11 cellular contexts compared by ENCODE assay signal in genomic region chr12:6630696-6631095, GRCh38. TPM values are rescaled to one million over a fixed set of nuclear protein-coding genes. Genes with fewer than 3 reads are reported as not detected.
DNase-seq lines count a peak whose midpoint lies in the region; ATAC-seq and TF ChIP-seq lines count a peak whose summit lies in the region.
"Had no signal": no experiment of that assay in that cellular context is flagged by ENCODE, and none has a peak within 500 bp of the region (broad histone marks: within the 10 kb centered on the region; RNA-seq: fewer than 3 reads in every experiment).

No MANE protein-coding gene starts in this region.

- H3K4me3 Mint-ChIP-seq in activated T-cell treated with anti-CD3 and anti-CD28 coated beads, Interleukin-2, amount 50 U/mL, for 4 hours: peak overlapping the region; percentile 76
- peak overlapping the region; percentile 86 for H3K4me3 Mint-ChIP-seq in stimulated activated effector memory CD8-positive, alpha-beta T cell treated with anti-CD3 and anti-CD28 coated beads, Interleukin-12 subunit alpha, Interleukin-12 subunit beta, amount 100 ng/mL, for 72 hours

- H3K27me3 ChIP-seq in OCI-LY3 (ENCODE audit: low read depth, low read length) (no peaks in the 10 kb centered on the region), colonic mucosa (no peaks in the 10 kb centered on the region), brain microvascular endothelial cell (replicated peaks) (no peaks in the 10 kb centered on the region)
- H3K27me3 ChIP-seq: suprapubic skin had no signal

- TF ChIP-seq CTCF in OCI-LY3 (IDR thresholded peaks at IDR 0.05; ENCODE audit: low read depth, low read length) (no peak), colonic mucosa (IDR thresholded peaks at IDR 0.05) (no peak), brain microvascular endothelial cell (IDR thresholded peaks at IDR 0.05; ENCODE audit: low read depth, low read length, missing control alignments) (no peak)

- intact Hi-C loops in colonic mucosa (cut with DNase I): no loop called here

- H3K9ac ChIP-seq in OCI-LY3 (ENCODE audit: low read length): peak overlapping the region; percentile 62; the same call in 1 of the 2 replicates
- peak overlapping the region in 1 of 2 donors; percentile 82 for H3K9ac ChIP-seq in colonic mucosa (ENCODE audit: low read depth in 2 of 2, low read length in 2 of 2)

- peak overlapping the region; percentile 80 for H3K4me2 ChIP-seq in OCI-LY3 (ENCODE audit: low read length)

- DNase-seq in activated T-cell treated with anti-CD3 and anti-CD28 coated beads, Interleukin-2, amount 50 U/mL, for 4 hours: no peak
- DNase-seq in activated T-cell treated with anti-CD3 and anti-CD28 coated beads, Interleukin-2, amount 50 U/mL, for 48 hours: no peak
- DNase-seq in colonic mucosa: no peak
- no peak for DNase-seq in stimulated activated effector memory CD8-positive, alpha-beta T cell treated with anti-CD3 and anti-CD28 coated beads, Interleukin-12 subunit alpha, Interleukin-12 subunit beta, amount 100 ng/mL, for 72 hours (ENCODE audit: low spot score in 2 of 2)
- DNase-seq in Ammon's horn (ENCODE audit: low spot score): no peak
- no peak for DNase-seq in brain microvascular endothelial cell
- DNase-seq: NCI-H1436; stimulated activated CD4-positive, alpha-beta T cell treated with anti-CD3 and anti-CD28 coated beads, Interleukin-4, amount 100 ng/mL, for 1 hour had no signal

- H3K36me3 ChIP-seq in OCI-LY3 (replicated peaks; ENCODE audit: low read depth, low read length) (no peaks in the 10 kb centered on the region), colonic mucosa (no peaks in the 10 kb centered on the region), brain microvascular endothelial cell (replicated peaks) (no peaks in the 10 kb centered on the region)
- H3K36me3 ChIP-seq: suprapubic skin had no signal

- H3K4me3 ChIP-seq in OCI-LY3 (ENCODE audit: low read length) (peak overlapping the region; percentile 71), colonic mucosa (no peak overlapping the region), brain microvascular endothelial cell (ENCODE audit: low read depth, low read length) (no peak overlapping the region)
- H3K4me3 ChIP-seq: suprapubic skin had no signal

- H3K27ac ChIP-seq in OCI-LY3 (ENCODE audit: low read length) (no peak overlapping the region), colonic mucosa (peak overlapping the region; percentile 86), brain microvascular endothelial cell (no peak overlapping the region)
- H3K27ac ChIP-seq: suprapubic skin had no signal

- peaks cover 65% of the 10 kb centered on the region for H3K4me1 Mint-ChIP-seq in activated T-cell treated with anti-CD3 and anti-CD28 coated beads, Interleukin-2, amount 50 U/mL, for 4 hours (ENCODE audit: low read depth)
- peaks cover 67% of the 10 kb centered on the region for H3K4me1 Mint-ChIP-seq in stimulated activated effector memory CD8-positive, alpha-beta T cell treated with anti-CD3 and anti-CD28 coated beads, Interleukin-12 subunit alpha, Interleukin-12 subunit beta, amount 100 ng/mL, for 72 hours

- H3K4me1 ChIP-seq in OCI-LY3 (ENCODE audit: low read length) (peaks cover 48% of the 10 kb centered on the region), colonic mucosa (peaks cover 18% of the 10 kb centered on the region)

- H4K20me1 ChIP-seq in OCI-LY3 (ENCODE audit: insufficient read depth, low read length): no peaks in the 10 kb centered on the region

- H3K9me3 ChIP-seq in OCI-LY3 (ENCODE audit: insufficient read depth, low read length): no peaks in the 10 kb centered on the region
- no peaks in the 10 kb centered on the region for H3K9me3 ChIP-seq in colonic mucosa
- H3K9me3 ChIP-seq: suprapubic skin had no signal

- no peaks in the 10 kb centered on the region for H3K9me3 Mint-ChIP-seq in activated T-cell treated with anti-CD3 and anti-CD28 coated beads, Interleukin-2, amount 50 U/mL, for 4 hours
- no peaks in the 10 kb centered on the region for H3K9me3 Mint-ChIP-seq in stimulated activated effector memory CD8-positive, alpha-beta T cell treated with anti-CD3 and anti-CD28 coated beads, Interleukin-12 subunit alpha, Interleukin-12 subunit beta, amount 100 ng/mL, for 72 hours

- H3K27me3 Mint-ChIP-seq in activated T-cell treated with anti-CD3 and anti-CD28 coated beads, Interleukin-2, amount 50 U/mL, for 4 hours (ENCODE audit: low read depth): no peaks in the 10 kb centered on the region

- H3K36me3 Mint-ChIP-seq in activated T-cell treated with anti-CD3 and anti-CD28 coated beads, Interleukin-2, amount 50 U/mL, for 4 hours (ENCODE audit: insufficient read depth): no peaks in the 10 kb centered on the region
- peaks cover 49% of the 10 kb centered on the region for H3K36me3 Mint-ChIP-seq in stimulated activated effector memory CD8-positive, alpha-beta T cell treated with anti-CD3 and anti-CD28 coated beads, Interleukin-12 subunit alpha, Interleukin-12 subunit beta, amount 100 ng/mL, for 72 hours

- peak overlapping the region; percentile 96 for H3K27ac Mint-ChIP-seq in stimulated activated effector memory CD8-positive, alpha-beta T cell treated with anti-CD3 and anti-CD28 coated beads, Interleukin-12 subunit alpha, Interleukin-12 subunit beta, amount 100 ng/mL, for 72 hours

- in situ Hi-C loops in brain microvascular endothelial cell (cut with HindIII; ENCODE audit: low pct_ligation_motif_present, low sequenced_read_pairs): no loop called here

- H3K79me2 ChIP-seq in OCI-LY3 (ENCODE audit: low read length): no peaks in the 10 kb centered on the region

- H2AFZ ChIP-seq in OCI-LY3 (ENCODE audit: low read depth, low read length): peak overlapping the region; percentile 82; the same call in 1 of the 2 replicates

- no peak for ATAC-seq in activated T-cell treated with anti-CD3 and anti-CD28 coated beads, Interleukin-2, amount 50 U/mL, for 4 hours
- no peak for ATAC-seq in stimulated activated effector memory CD8-positive, alpha-beta T cell treated with anti-CD3 and anti-CD28 coated beads, Interleukin-12 subunit alpha, Interleukin-12 subunit beta, amount 100 ng/mL, for 72 hours
- ATAC-seq in GM18870 (IDR thresholded peaks at IDR 0.05; ENCODE audit: unreplicated experiment): no peak

RNA-seq across cellular contexts. Expression of gene LPAR5, which starts 5.1 kb away (rescaled TPM):
- total RNA-seq in activated T-cell treated with anti-CD3 and anti-CD28 coated beads, Interleukin-2, amount 50 U/mL, for 4 hours: 1 to 10 TPM; 3.8 to 5.5 (median 5.1) TPM
- 10 to 100 TPM; 27.0 to 32.7 TPM for total RNA-seq in colonic mucosa

RNA-seq across cellular contexts. Expression of gene ACRBP, which starts 16.5 kb away (rescaled TPM):
- 1 to 10 TPM in 1 of 3 donors, under 1 TPM in 2; 0.65 to 1.3 (median 0.71) TPM for total RNA-seq in activated T-cell treated with anti-CD3 and anti-CD28 coated beads, Interleukin-2, amount 50 U/mL, for 4 hours
- 1 to 10 TPM; 1.6 to 1.9 TPM for total RNA-seq in colonic mucosa

RNA-seq across cellular contexts. Expression of gene CHD4, which starts 23.5 kb away (rescaled TPM):
- total RNA-seq in activated T-cell treated with anti-CD3 and anti-CD28 coated beads, Interleukin-2, amount 50 U/mL, for 4 hours: 100 to 1,000 TPM; 311 to 336 (median 332) TPM
- 100 to 1,000 TPM; 153 to 199 TPM for total RNA-seq in colonic mucosa

RNA-seq across cellular contexts. Expression of gene ING4, which starts 32.2 kb away (rescaled TPM):
- total RNA-seq in activated T-cell treated with anti-CD3 and anti-CD28 coated beads, Interleukin-2, amount 50 U/mL, for 4 hours: 1 to 10 TPM; 5.9 to 7.5 (median 6.9) TPM
- total RNA-seq in colonic mucosa: 10 to 100 TPM; 20.0 to 33.8 TPM

RNA-seq across cellular contexts. Expression of gene ZNF384, which starts 58.5 kb away (rescaled TPM):
- total RNA-seq in activated T-cell treated with anti-CD3 and anti-CD28 coated beads, Interleukin-2, amount 50 U/mL, for 4 hours: 10 to 100 TPM; 59.7 to 70.2 (median 63.3) TPM
- total RNA-seq in colonic mucosa: 10 to 100 TPM; 50.0 to 53.6 TPM

Comparison
In these comparisons a context has a peak if more than half of its experiments do, and no peak if none do; other contexts are left out.
1. RNA of gene LPAR5, which starts 5.1 kb away (total RNA-seq): 27.0 to 32.7 TPM in colonic mucosa; 3.8 to 5.5 TPM in activated T-cell treated with anti-CD3 and anti-CD28 coated beads, Interleukin-2, amount 50 U/mL, for 4 hours; every median in the first group is over 4 times any median in the second.